2 cellular contexts compared by ENCODE assay signal in the genomic region with DNA sequence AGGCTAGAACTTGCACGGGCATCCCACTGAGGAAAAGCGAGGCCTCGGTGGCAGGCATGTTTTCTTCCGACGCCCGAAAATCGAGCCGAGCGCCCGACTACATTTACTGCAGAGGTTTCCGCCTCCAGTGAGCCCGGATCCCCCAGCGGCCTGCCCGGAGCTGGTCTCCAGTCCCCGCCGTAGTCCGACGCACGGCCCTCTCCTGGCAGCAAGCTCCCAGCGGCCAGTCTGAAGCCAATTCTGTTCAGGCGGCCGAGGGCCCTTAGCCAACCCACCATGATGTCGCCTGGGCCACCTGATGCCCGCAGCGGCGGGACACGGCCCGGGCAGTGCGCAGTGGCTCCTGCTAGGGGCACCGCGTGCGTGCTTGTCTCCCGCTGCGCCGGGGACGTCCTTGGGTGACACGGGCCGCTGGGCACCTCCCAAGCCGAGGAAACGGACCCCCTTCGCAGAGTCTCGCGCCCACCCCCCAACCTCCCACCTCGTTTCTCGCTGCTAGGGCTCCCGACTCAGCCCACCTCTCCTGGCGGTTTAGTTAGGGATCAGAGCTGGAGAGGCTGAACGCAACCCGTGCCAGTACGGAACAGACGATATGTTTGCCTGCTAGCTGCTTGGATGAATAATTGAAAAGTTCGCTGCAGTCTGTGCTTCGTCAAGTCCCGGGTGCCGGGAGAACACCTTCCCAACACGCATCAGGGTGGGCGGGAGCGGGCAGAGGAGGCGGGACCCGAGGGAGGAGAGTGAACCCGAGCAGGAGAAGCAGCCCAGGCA.
TF ChIP-seq lines count a peak whose summit lies in the region.

No MANE protein-coding gene starts in this region.

TF ChIP-seq in endothelial cell of umbilical vein, 7 proteins besides CTCF, POLR2A, EP300 and RAD21 (continued from another document):
- TF ChIP-seq POLR2AphosphoS5 (IDR thresholded peaks at IDR 0.05; ENCODE audit: insufficient read depth, low read depth, low read length): no peak
- TF ChIP-seq MYC (IDR thresholded peaks at IDR 0.05; ENCODE audit: low read depth, low read length): no peak
- TF ChIP-seq EZH2 (IDR thresholded peaks at IDR 0.05; ENCODE audit: borderline replicate concordance, low read depth, low read length, severe bottlenecking): peak; percentile 89
- no peak for TF ChIP-seq JUN (IDR thresholded peaks at IDR 0.05; ENCODE audit: borderline replicate concordance, insufficient read depth, insufficient read length, low read depth)
TF ChIP-seq in endothelial cell of umbilical vein: peak in this region for 1.

TF ChIP-seq in neural cell, 6 proteins besides CTCF, POLR2A, EP300 and RAD21 (continued from another document):
- TF ChIP-seq, protein P1, sequence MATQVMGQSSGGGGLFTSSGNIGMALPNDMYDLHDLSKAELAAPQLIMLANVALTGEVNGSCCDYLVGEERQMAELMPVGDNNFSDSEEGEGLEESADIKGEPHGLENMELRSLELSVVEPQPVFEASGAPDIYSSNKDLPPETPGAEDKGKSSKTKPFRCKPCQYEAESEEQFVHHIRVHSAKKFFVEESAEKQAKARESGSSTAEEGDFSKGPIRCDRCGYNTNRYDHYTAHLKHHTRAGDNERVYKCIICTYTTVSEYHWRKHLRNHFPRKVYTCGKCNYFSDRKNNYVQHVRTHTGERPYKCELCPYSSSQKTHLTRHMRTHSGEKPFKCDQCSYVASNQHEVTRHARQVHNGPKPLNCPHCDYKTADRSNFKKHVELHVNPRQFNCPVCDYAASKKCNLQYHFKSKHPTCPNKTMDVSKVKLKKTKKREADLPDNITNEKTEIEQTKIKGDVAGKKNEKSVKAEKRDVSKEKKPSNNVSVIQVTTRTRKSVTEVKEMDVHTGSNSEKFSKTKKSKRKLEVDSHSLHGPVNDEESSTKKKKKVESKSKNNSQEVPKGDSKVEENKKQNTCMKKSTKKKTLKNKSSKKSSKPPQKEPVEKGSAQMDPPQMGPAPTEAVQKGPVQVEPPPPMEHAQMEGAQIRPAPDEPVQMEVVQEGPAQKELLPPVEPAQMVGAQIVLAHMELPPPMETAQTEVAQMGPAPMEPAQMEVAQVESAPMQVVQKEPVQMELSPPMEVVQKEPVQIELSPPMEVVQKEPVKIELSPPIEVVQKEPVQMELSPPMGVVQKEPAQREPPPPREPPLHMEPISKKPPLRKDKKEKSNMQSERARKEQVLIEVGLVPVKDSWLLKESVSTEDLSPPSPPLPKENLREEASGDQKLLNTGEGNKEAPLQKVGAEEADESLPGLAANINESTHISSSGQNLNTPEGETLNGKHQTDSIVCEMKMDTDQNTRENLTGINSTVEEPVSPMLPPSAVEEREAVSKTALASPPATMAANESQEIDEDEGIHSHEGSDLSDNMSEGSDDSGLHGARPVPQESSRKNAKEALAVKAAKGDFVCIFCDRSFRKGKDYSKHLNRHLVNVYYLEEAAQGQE (IDR thresholded peaks at IDR 0.05; ENCODE audit: borderline replicate concordance): no peak
- TF ChIP-seq POLR2AphosphoS5 (IDR thresholded peaks at IDR 0.05) (no peak), EZH2 (IDR thresholded peaks at IDR 0.05; ENCODE audit: borderline replicate concordance, insufficient read depth, low read length, poor library complexity, severe bottlenecking) (peak; percentile 62)
TF ChIP-seq in neural cell: peak in this region for 1.
